16 cellular contexts compared by ENCODE assay signal in genomic region chr5:139955053-139955605, GRCh38.
DNase-seq lines count a peak whose midpoint lies in the region; ATAC-seq and TF ChIP-seq lines count a peak whose summit lies in the region.
"Had no signal": no experiment of that assay in that cellular context is flagged by ENCODE, and none has a peak within 500 bp of the region (broad histone marks: within the 10 kb centered on the region; RNA-seq: fewer than 3 reads in every experiment).

No MANE protein-coding gene starts in this region.

- peak; percentile 3 for DNase-seq in AG20443 (ENCODE audit: low spot score)
- no peak for DNase-seq in smooth muscle cell (lab: John Stamatoyannopoulos, UW; ENCODE audit: unreplicated experiment)
- DNase-seq in NK-92 treated with Interleukin-12 subunit alpha and Interleukin-12 subunit beta, amount 100 ng/mL, for 24 hours (lab: John Stamatoyannopoulos, UW) = no peak
- DNase-seq in omental fat pad (ENCODE audit: low spot score) = no peak
- DNase-seq in effector CD4-positive, alpha-beta T cell = no peak
- DNase-seq: activated CD4-positive, alpha-beta T cell treated with anti-CD3 and anti-CD28 coated beads, Interleukin-2, amount 10 ng/mL, durations not matched to agents 7 days and 5 days; CD8-positive, alpha-beta memory T cell; colonic mucosa; NCI-H1105 treated with DMSO at 0.1 percent for 48 hours; NCI-H446 treated with DMSO at 0.1 percent for 48 hours; T-helper 2 cell had no signal

- no peak overlapping the region for H2AFZ ChIP-seq in smooth muscle cell (ENCODE audit: low read depth)

- H3K79me2 ChIP-seq in smooth muscle cell (ENCODE audit: low read depth) = no peaks in the 10 kb centered on the region

- no peaks in the 10 kb centered on the region for H4K20me1 ChIP-seq in smooth muscle cell (ENCODE audit: low read depth)

- peaks cover 2% of the 10 kb centered on the region for H3K27me3 ChIP-seq in smooth muscle cell (ENCODE audit: low read depth)
- H3K27me3 ChIP-seq: colonic mucosa had no signal

- ATAC-seq in GM18909 (IDR thresholded peaks at IDR 0.05; ENCODE audit: poor library complexity, unreplicated experiment) = peak; percentile 53
- peak; percentile 56 for ATAC-seq in HG02623 (IDR thresholded peaks at IDR 0.05; ENCODE audit: unreplicated experiment)
- ATAC-seq in HG03565 (IDR thresholded peaks at IDR 0.05; ENCODE audit: unreplicated experiment) = peak; percentile 72
- ATAC-seq in omental fat pad (ENCODE audit: low FRiP score) = no peak
- ATAC-seq: esophagus mucosa, left lobe of liver had no signal

- no peak overlapping the region for H3K4me2 ChIP-seq in smooth muscle cell

- H3K4me1 ChIP-seq in smooth muscle cell (ENCODE audit: low read depth) = peaks cover 3% of the 10 kb centered on the region
- H3K4me1 ChIP-seq: colonic mucosa had no signal

- H3F3A ChIP-seq in smooth muscle cell (ENCODE audit: low read depth) = no peaks in the 10 kb centered on the region

- no peak overlapping the region for H3K9ac ChIP-seq in smooth muscle cell (ENCODE audit: low read depth)

- no peaks in the 10 kb centered on the region for H3K9me3 ChIP-seq in smooth muscle cell (replicated peaks; ENCODE audit: low read depth)
- H3K9me3 ChIP-seq: colonic mucosa had no signal

- no peaks in the 10 kb centered on the region for H3K36me3 ChIP-seq in smooth muscle cell (ENCODE audit: low read depth)
- H3K36me3 ChIP-seq: colonic mucosa had no signal

- no peak overlapping the region for H3K4me3 ChIP-seq in smooth muscle cell
- H3K4me3 ChIP-seq: colonic mucosa had no signal

- WGBS in smooth muscle cell (ENCODE audit: low lambda C conversion rate) = 79% methylated on average over 5 of the region's 5 CpGs

- TF ChIP-seq CTCF in smooth muscle cell (IDR thresholded peaks at IDR 0.05; ENCODE audit: borderline replicate concordance, insufficient read depth, poor library complexity, severe bottlenecking) = no peak
- TF ChIP-seq CTCF in omental fat pad (IDR thresholded peaks at IDR 0.05) = no peak

- H3K27ac ChIP-seq in smooth muscle cell (ENCODE audit: low read depth) = no peak overlapping the region
- H3K27ac ChIP-seq: colonic mucosa had no signal
